29 cellular contexts compared by ENCODE assay signal in genomic region chr2:118988706-118989105, GRCh38. TPM values are rescaled to one million over a fixed set of nuclear protein-coding genes. Genes with fewer than 3 reads are reported as not detected.
"Had no signal": no experiment of that assay in that cellular context is flagged by ENCODE, and none has a peak within 500 bp of the region (broad histone marks: within the 10 kb centered on the region; RNA-seq: fewer than 3 reads in every experiment).

No MANE protein-coding gene starts in this region.

- FAIRE-seq: astrocyte, endometrium, frontal cortex, TTC549 had no signal

- H3K4me3 ChIP-seq: esophagus squamous epithelium, ovary, right lobe of liver had no signal

- H3K9me3 ChIP-seq: esophagus squamous epithelium, neutrophil, ovary, right lobe of liver had no signal

- H3K36me3 ChIP-seq: brain microvascular endothelial cell, esophagus squamous epithelium, neutrophil, ovary, right lobe of liver had no signal

- DNase-seq: activated CD4-positive, alpha-beta T cell treated with anti-CD3 and anti-CD28 coated beads for 1 hour; activated CD4-positive, alpha-beta T cell treated with anti-CD3 and anti-CD28 coated beads, Interleukin-2, amount 10 ng/mL, durations not matched to agents 7 days and 5 days; activated gamma-delta T cell; activated naive CD4-positive, alpha-beta T cell treated with anti-CD3 and anti-CD28 coated beads, Interleukin-2, amount 50 U/mL, for 16 hours; amniotic stem cell; brain microvascular endothelial cell; central memory CD4-positive, alpha-beta T cell; dermis blood vessel endothelial cell; effector CD4-positive, alpha-beta T cell; esophagus squamous epithelium; left ventricle myocardium superior; naive B cell; nephron progenitor cell; ovary; stimulated activated CD4-positive, alpha-beta T cell treated with anti-CD3 and anti-CD28 coated beads, Interleukin-2, amount 100 ng/mL, for 48 hours; substantia nigra; T-helper 1 cell had no signal

- H3K27ac ChIP-seq: brain microvascular endothelial cell, epithelial cell of prostate, esophagus squamous epithelium, neutrophil, ovary, right lobe of liver had no signal

- H3K4me1 ChIP-seq: esophagus squamous epithelium, right lobe of liver had no signal

- H3K27me3 ChIP-seq: brain microvascular endothelial cell, ovary, right lobe of liver had no signal

- ATAC-seq: activated CD8-positive, alpha-beta T cell treated with anti-CD3 and anti-CD28 coated beads, Interleukin-2, amount 10 ng/mL, durations not matched to agents 7 days and 5 days; left ventricle myocardium superior; right lobe of liver; stimulated activated effector memory CD8-positive, alpha-beta T cell treated with anti-CD3 and anti-CD28 coated beads, Interleukin-12 subunit alpha, Interleukin-12 subunit beta, amount 100 ng/mL, for 72 hours had no signal

RNA-seq across cellular contexts. Expression of gene MARCO, which starts 46.7 kb away (rescaled TPM):
- total RNA-seq: activated CD4-positive, alpha-beta T cell treated with anti-CD3 and anti-CD28 coated beads, Interleukin-2, amount 10 ng/mL, durations not matched to agents 7 days and 5 days; activated CD8-positive, alpha-beta T cell treated with anti-CD3 and anti-CD28 coated beads, Interleukin-2, amount 10 ng/mL, durations not matched to agents 7 days and 5 days; astrocyte; dermis blood vessel endothelial cell; mammary epithelial cell; progenitor cell of endocrine pancreas; renal cortical epithelial cell had no signal
